ENCODE assay signal across 8 cellular contexts in the genomic region with DNA sequence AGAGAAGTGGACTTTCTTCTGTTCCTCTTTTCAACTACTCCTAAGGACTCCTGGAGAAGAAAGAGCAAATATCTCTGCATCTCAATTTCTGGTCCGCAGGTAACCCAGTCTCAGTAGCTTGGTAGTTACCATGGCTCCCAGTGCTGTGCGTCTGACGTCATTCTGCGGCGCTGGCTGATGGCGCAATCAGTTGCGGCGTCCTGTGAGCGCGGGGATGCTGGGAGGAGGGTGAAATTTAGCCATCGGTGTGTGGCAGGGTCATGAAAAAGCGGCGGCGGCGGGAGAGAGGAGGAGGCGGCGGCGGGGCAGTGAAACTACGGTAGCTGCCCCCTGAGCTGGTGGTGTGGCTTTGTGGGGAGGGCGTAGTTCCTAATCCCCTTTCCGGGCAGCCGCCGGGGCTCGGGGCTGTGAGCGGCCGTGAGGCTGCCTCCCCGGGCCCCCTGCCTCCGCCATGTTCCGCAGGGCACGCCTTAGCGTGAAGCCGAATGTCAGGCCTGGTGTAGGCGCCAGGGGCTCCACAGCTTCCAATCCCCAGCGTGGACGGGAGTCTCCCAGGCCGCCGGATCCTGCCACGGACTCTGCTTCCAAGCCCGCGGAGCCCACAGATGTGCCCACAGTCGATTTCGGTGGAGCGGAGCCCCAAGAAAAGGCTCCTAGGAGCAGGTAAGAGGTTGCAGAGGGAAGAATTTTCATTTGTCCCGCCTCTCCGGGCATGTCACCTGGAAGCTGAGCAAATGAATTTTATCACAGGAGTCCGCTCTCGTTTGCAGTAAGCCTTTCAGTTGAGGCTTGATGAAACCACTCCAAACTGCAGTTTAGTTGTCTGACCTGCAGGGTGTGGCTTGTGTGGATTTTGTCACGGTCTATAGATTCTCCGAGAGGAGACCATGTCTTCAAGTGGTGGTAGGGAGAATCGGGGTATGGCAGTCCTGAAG. TPM values are rescaled to one million over a fixed set of nuclear protein-coding genes. Genes with fewer than 3 reads are reported as not detected.
A peak's percentile ranks its signal among the peaks of the same experiment; 100 is the strongest.
DNase-seq lines count a peak whose midpoint lies in the region; ATAC-seq, FAIRE-seq and TF ChIP-seq lines count a peak whose summit lies in the region.

A gene with protein sequence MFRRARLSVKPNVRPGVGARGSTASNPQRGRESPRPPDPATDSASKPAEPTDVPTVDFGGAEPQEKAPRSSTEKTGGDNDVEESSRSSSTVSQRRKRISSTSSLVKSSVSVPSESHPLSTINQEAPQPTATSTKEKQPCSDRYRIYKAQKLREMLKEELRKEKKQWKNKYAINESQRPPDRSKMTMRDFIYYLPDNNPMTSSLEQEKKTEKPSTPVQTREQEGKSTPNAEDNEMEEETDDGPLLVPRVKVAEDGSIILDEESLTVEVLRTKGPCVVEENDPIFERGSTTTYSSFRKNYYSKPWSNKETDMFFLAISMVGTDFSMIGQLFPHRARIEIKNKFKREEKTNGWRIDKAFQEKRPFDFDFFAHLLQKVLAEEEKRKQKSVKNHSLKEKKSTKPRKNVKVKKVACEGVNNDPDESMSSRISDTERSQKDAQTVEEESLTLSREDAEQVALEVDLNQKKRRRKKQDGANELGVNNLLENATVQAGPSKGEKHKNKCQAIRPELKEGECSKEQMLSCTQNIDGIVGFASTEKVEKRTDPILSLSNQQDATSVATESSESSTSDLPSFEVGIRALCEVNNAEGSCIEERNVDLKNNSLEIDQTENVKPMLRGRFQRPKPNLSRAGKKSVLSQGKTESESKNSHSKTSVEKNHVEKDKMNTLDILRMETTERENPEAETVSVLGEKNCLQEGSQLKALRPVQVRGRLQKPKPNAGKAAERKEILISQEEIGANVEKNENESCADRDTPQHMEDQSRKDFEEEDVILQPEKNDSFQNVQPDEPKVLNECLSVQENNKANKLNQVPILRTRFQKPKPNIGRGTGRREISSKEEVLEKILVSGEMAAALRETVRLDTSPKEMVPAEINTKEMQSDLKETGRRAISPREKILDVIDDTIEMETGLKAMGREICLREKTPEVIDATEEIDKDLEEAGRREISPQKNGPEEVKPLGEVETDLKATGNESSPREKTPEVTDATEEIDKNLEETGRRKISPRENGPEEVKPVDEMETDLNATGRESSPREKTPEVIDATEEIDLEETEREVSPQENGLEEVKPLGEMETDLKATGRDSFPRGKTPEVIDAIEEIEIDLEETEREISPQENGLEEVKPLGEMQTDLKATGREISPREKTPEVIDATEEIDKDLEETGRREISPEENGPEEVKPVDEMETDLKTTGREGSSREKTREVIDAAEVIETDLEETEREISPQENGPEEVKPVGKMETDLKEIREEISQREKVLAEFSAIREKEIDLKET (N-terminal part only) (plus strand): TSS at position 225 of the 935 bp plus-strand sequence. CDS start 227 bp downstream, at position 452.

- H3K27me3 ChIP-seq in adipocyte (replicated peaks; ENCODE audit: control insufficient read depth, insufficient read depth, low read length) (peaks cover 6% of the 10 kb centered on the region), cardiac muscle cell (no peaks in the 10 kb centered on the region), parathyroid adenoma (ENCODE audit: control insufficient read depth, insufficient read depth, low read length) (no peaks in the 10 kb centered on the region), tibial nerve (peaks cover 0 to 7% of the 10 kb centered on the region in 2 donors)

- peaks cover 15% of the 10 kb centered on the region for H3K4me1 ChIP-seq in adipocyte (ENCODE audit: control insufficient read depth, insufficient read depth, low read length)
- H3K4me1 ChIP-seq in cardiac muscle cell (ENCODE audit: low read depth): peaks cover 16% of the 10 kb centered on the region
- H3K4me1 ChIP-seq in parathyroid adenoma: peaks cover 3% of the 10 kb centered on the region
- H3K4me1 ChIP-seq in tibial nerve: peaks cover 0 to 32% (median 11%) of the 10 kb centered on the region in 4 donors

- TF ChIP-seq POLR2A in GM12891 (IDR thresholded peaks at IDR 0.05; ENCODE audit: low read depth, low read length): peak; percentile 73
- TF ChIP-seq POLR2A in tibial nerve (IDR thresholded peaks at IDR 0.05): peak; percentile 40 to 64

- 0% methylated on average over 36 to 47 of the region's 50 CpGs for WGBS in tibial nerve, 2 donors

- DNase-seq in GM12891 (ENCODE audit: insufficient read length, low spot score) (peak; percentile 79), NCI-H1436 (lab: John Stamatoyannopoulos, UW) (peak; percentile 90), T follicular helper cell (ENCODE audit: low read depth) (peak; percentile 97), adipocyte (ENCODE audit: low read depth) (peak; percentile 98), cardiac muscle cell (ENCODE audit: low read depth in 1 of 2, low spot score in 1 of 2) (peak; percentile 96 to 97), tibial nerve (ENCODE audit: low spot score in 2 of 2) (peak; percentile 94 to 98)

- H3K9me3 ChIP-seq in adipocyte (ENCODE audit: control insufficient read depth, low read length) (no peaks in the 10 kb centered on the region), cardiac muscle cell (ENCODE audit: low read depth) (no peaks in the 10 kb centered on the region), parathyroid adenoma (ENCODE audit: control insufficient read depth, low read length) (no peaks in the 10 kb centered on the region), tibial nerve (no peaks in the 10 kb centered on the region)

- peak; percentile 95 for ATAC-seq in HG02840 (IDR thresholded peaks at IDR 0.05; ENCODE audit: low FRiP score, unreplicated experiment)

- TF ChIP-seq CTCF in cardiac muscle cell (IDR thresholded peaks at IDR 0.05; ENCODE audit: low read depth, low read length) (peak; percentile 30), parathyroid adenoma (IDR thresholded peaks at IDR 0.05) (peak; percentile 13), tibial nerve (IDR thresholded peaks at IDR 0.05) (peak; percentile 5 to 45 (median 18))

- H3K9ac ChIP-seq in adipocyte (ENCODE audit: low read length) (peak within 1 kb of the TSS; percentile 98), parathyroid adenoma (no peak within 1 kb of the TSS)

- TF ChIP-seq EP300 in tibial nerve (IDR thresholded peaks at IDR 0.05): peak; percentile 37 to 95

- peaks cover 4% of the 10 kb centered on the region for H3K79me2 ChIP-seq in parathyroid adenoma

- peak within 1 kb of the TSS; percentile 93 for H2AFZ ChIP-seq in parathyroid adenoma

- H3K27ac ChIP-seq in cardiac muscle cell (peak within 1 kb of the TSS; percentile 87), parathyroid adenoma (peak within 1 kb of the TSS; percentile 78), tibial nerve (peak within 1 kb of the TSS; percentile 64 to 96 (median 92))

- H3K36me3 ChIP-seq in adipocyte (ENCODE audit: control insufficient read depth, insufficient read depth, low read length, severe bottlenecking) (peaks cover 23% of the 10 kb centered on the region), cardiac muscle cell (peaks cover 19% of the 10 kb centered on the region), parathyroid adenoma (ENCODE audit: control insufficient read depth, insufficient read depth, low read length) (no peaks in the 10 kb centered on the region), tibial nerve (peaks cover 0 to 24% (median 0%) of the 10 kb centered on the region in 3 donors)

- H3K4me3 ChIP-seq in adipocyte (ENCODE audit: low read length) (peak within 1 kb of the TSS; percentile 100), cardiac muscle cell (peak within 1 kb of the TSS; percentile 54), parathyroid adenoma (ENCODE audit: low read depth, low read length) (peak within 1 kb of the TSS; percentile 89), tibial nerve (peak within 1 kb of the TSS; percentile 57 to 89 (median 82))

- peak; percentile 97 for FAIRE-seq in GM12891 (lab: Jason Lieb, UNC)

- H3K4me2 ChIP-seq in parathyroid adenoma (ENCODE audit: low read length): peak within 1 kb of the TSS; percentile 66

TF ChIP-seq in GM12891, 5 proteins besides CTCF, POLR2A, EP300 and RAD21:
- TF ChIP-seq POLR2AphosphoS5 (IDR thresholded peaks at IDR 0.05; ENCODE audit: low read depth, low read length): peak; percentile 48; the same call in 1 of the 2 replicates
- TF ChIP-seq SPI1 (IDR thresholded peaks at IDR 0.05; ENCODE audit: low read depth, low read length): no peak
- TF ChIP-seq PAX5 (IDR thresholded peaks at IDR 0.05; ENCODE audit: insufficient read depth, low read length, severe bottlenecking): peak; percentile 79
- no peak for TF ChIP-seq POU2F2 (IDR thresholded peaks at IDR 0.05; ENCODE audit: low read depth, low read length)
- 0 out of 2 replicates have a peak, but pooled peaks have one; percentile 71 for TF ChIP-seq TAF1 (IDR thresholded peaks at IDR 0.05; ENCODE audit: low read depth, low read length)

RNA-seq across cellular contexts. Expression of the gene that starts here (rescaled TPM):
- polyA plus RNA-seq in GM12891 (2012; ENCODE audit: low read depth, missing spikeins): 6.0 TPM
- total RNA-seq in cardiac muscle cell (14.4 and 24.5 TPM in 2 replicates), tibial nerve (10 to 100 TPM; 34.9 to 39.3 (median 37.1) TPM)
- polyA plus RNA-seq in cardiac muscle cell: 18.0 and 18.4 TPM in 2 replicates

Comparison
In these comparisons a context has a peak if more than half of its experiments do, and no peak if none do; other contexts are left out.
1. Peak in every context shown above with its lines: DNase-seq, ATAC-seq, H3K4me3 ChIP-seq and H3K27ac ChIP-seq.